9 cellular contexts compared by ENCODE assay signal in genomic region chr2:165015052-165015642, GRCh38. TPM values are rescaled to one million over a fixed set of nuclear protein-coding genes. Genes with fewer than 3 reads are reported as not detected.
DNase-seq lines count a peak whose midpoint lies in the region; ATAC-seq and TF ChIP-seq lines count a peak whose summit lies in the region.
"Had no signal": no experiment of that assay in that cellular context is flagged by ENCODE, and none has a peak within 500 bp of the region (broad histone marks: within the 10 kb centered on the region; RNA-seq: fewer than 3 reads in every experiment).

No MANE protein-coding gene starts in this region.

- CTCF ChIA-PET in activated CD4-positive, alpha-beta T cell treated with anti-CD3 and anti-CD28 coated beads for 36 hours (lab: Charles Lee) = interaction anchor here (0.8 to 4.5 kb wide), 8 partner anchors 12 to 241 kb away, joined by 3 to 41 read pairs (median 5); partner anchors contain the start of gene SCN3A

- H3K27me3 Mint-ChIP-seq in activated CD4-positive, alpha-beta T cell treated with anti-CD3 and anti-CD28 coated beads for 36 hours = peaks cover 7% of the 10 kb centered on the region

- TF ChIP-seq CTCF in dorsolateral prefrontal cortex (IDR thresholded peaks at IDR 0.05 in 54 of 56, conservative IDR thresholded peaks at IDR 0.05 in 2 of 56; ENCODE audit: low read depth in 1 of 56, partially characterized antibody in 56 of 56) = peak; percentile 64 to 94 (median 86)

- H3K4me1 Mint-ChIP-seq in activated CD4-positive, alpha-beta T cell treated with anti-CD3 and anti-CD28 coated beads for 36 hours = no peaks in the 10 kb centered on the region

- H3K27me3 ChIP-seq in dorsolateral prefrontal cortex = no peaks in the 10 kb centered on the region

- H3K9me3 Mint-ChIP-seq in activated CD4-positive, alpha-beta T cell treated with anti-CD3 and anti-CD28 coated beads for 36 hours (ENCODE audit: low read depth) = no peaks in the 10 kb centered on the region

- H3K4me3 ChIP-seq in dorsolateral prefrontal cortex = no peak overlapping the region

- H3K36me3 Mint-ChIP-seq in activated CD4-positive, alpha-beta T cell treated with anti-CD3 and anti-CD28 coated beads for 36 hours (ENCODE audit: low read depth) = no peaks in the 10 kb centered on the region

- ATAC-seq in GM18868 (IDR thresholded peaks at IDR 0.05; ENCODE audit: unreplicated experiment) = peak; percentile 86
- ATAC-seq in HG03103 (IDR thresholded peaks at IDR 0.05; ENCODE audit: low read depth, unreplicated experiment) = peak; percentile 58
- peak; percentile 63 for ATAC-seq in activated CD4-positive, alpha-beta T cell treated with anti-CD3 and anti-CD28 coated beads for 36 hours

- intact Hi-C loops in activated CD4-positive, alpha-beta T cell treated with anti-CD3 and anti-CD28 coated beads for 36 hours (cut with DNase I, micrococcal nuclease) = loop anchor here (1.0 to 10.0 kb wide), 6 partner anchors 187 to 860 kb away; partner anchors contain the start of gene SCN3A (in 2 of the 2)
- intact Hi-C loops in dorsolateral prefrontal cortex (cut with DNase I) = loop anchor here (5.0 kb wide), 2 partner anchors 52 to 187 kb away; partner anchors contain the start of gene SCN3A (in 1 of the 2)

- POLR2A ChIA-PET in activated CD4-positive, alpha-beta T cell treated with anti-CD3 and anti-CD28 coated beads for 36 hours (lab: Charles Lee) = no interaction called here

- H3K27ac Mint-ChIP-seq in activated CD4-positive, alpha-beta T cell treated with anti-CD3 and anti-CD28 coated beads for 36 hours = no peak overlapping the region
- H3K27ac Mint-ChIP-seq: stimulated activated naive CD8-positive, alpha-beta T cell treated with anti-CD3 and anti-CD28 coated beads, Interleukin-15, Interleukin-2, amounts not matched to agents 100 ng/mL and 50 ng/mL, for 24 hours had no signal

- H3K27ac ChIP-seq in dorsolateral prefrontal cortex = no peak overlapping the region

- DNase-seq in AG20443 (ENCODE audit: low spot score) (peak; percentile 66), NCI-H2196 (lab: John Stamatoyannopoulos, UW; ENCODE audit: unreplicated experiment) (peak; percentile 62), dorsolateral prefrontal cortex (peak in 9 of 10 donors; percentile 44 to 75 (median 65)), medulla oblongata (ENCODE audit: extremely low spot score) (peak; percentile 79)
- DNase-seq in activated CD4-positive, alpha-beta T cell treated with anti-CD3 and anti-CD28 coated beads for 36 hours = peak; percentile 78
- DNase-seq in stimulated activated CD8-positive, alpha-beta memory T cell treated with anti-CD3 and anti-CD28 coated beads, Interleukin-7, amount 100 ng/mL, for 4 hours (ENCODE audit: low read depth in 2 of 2) = peak; percentile 5 to 13

- H3K4me3 Mint-ChIP-seq in activated CD4-positive, alpha-beta T cell treated with anti-CD3 and anti-CD28 coated beads for 36 hours = no peak overlapping the region
- H3K4me3 Mint-ChIP-seq: stimulated activated naive CD8-positive, alpha-beta T cell treated with anti-CD3 and anti-CD28 coated beads, Interleukin-15, Interleukin-2, amounts not matched to agents 100 ng/mL and 50 ng/mL, for 24 hours had no signal

RNA-seq across cellular contexts. Expression of gene SLC38A11, which starts 59.8 kb away (rescaled TPM):
- total RNA-seq in activated CD4-positive, alpha-beta T cell treated with anti-CD3 and anti-CD28 coated beads for 36 hours = not detected
- 10 to 100 TPM in 117 of 120 experiments, 1 to 10 TPM in 3; 6.5 to 67.4 (median 22.7) TPM for total RNA-seq in dorsolateral prefrontal cortex

Comparison
In these comparisons a context has a peak if more than half of its experiments do, and no peak if none do; other contexts are left out.
1. DNase-seq: peak in every context shown above with its lines; median percentile 79 in medulla oblongata; 78 in activated CD4-positive, alpha-beta T cell treated with anti-CD3 and anti-CD28 coated beads for 36 hours; 66 in AG20443; 65 in dorsolateral prefrontal cortex; 62 in NCI-H2196; 9 in stimulated activated CD8-positive, alpha-beta memory T cell treated with anti-CD3 and anti-CD28 coated beads, Interleukin-7, amount 100 ng/mL, for 4 hours.
2. RNA of gene SLC38A11, which starts 59.8 kb away (total RNA-seq): 6.5 to 67.4 TPM in dorsolateral prefrontal cortex; not detected in activated CD4-positive, alpha-beta T cell treated with anti-CD3 and anti-CD28 coated beads for 36 hours; every median in the first group is over 4 times any median in the second.
3. Peak in every context shown above with its lines, with median percentiles within 50 percentile points of each other: ATAC-seq.